Comparison of ENCODE assay signal across 1 cellular context in the genomic region with DNA sequence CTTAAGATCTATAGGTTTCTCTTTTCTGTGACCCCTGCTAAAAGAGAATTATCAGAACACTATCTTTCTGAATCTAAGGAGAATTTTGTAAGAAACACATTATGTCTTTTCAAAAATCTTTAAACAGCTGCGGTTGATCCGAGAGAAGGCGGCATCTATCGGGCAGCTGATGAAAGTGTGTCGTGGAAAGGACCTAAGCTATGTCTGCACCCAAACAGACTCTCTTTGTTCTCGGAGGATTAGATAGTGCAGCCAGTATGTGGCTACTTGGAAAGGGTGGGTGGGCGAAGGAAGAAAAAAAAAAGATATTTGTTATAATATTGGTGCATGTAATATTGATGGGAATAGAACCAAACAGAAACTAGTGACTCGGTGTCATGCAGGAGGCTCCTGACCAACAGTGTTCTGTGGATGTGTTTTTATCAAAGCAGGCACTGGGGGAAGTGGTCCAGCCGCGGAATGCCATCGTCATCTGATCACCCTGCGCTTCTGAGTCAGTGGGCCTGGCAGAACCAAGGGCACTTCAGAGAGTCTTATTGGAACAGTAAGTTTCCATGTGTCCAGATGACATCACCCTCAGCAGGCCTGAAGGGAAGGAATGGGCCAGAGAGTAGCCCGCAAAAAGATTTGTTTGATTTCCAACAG.
TF ChIP-seq lines count a peak whose summit lies in the region.

No MANE protein-coding gene starts in this region.

TF ChIP-seq in SK-N-SH treated with all-trans-retinoic acid at 6 μM for 48 hours, 23 proteins besides CTCF, POLR2A, EP300 and RAD21 (continued from another document):
- TF ChIP-seq, protein P1, sequence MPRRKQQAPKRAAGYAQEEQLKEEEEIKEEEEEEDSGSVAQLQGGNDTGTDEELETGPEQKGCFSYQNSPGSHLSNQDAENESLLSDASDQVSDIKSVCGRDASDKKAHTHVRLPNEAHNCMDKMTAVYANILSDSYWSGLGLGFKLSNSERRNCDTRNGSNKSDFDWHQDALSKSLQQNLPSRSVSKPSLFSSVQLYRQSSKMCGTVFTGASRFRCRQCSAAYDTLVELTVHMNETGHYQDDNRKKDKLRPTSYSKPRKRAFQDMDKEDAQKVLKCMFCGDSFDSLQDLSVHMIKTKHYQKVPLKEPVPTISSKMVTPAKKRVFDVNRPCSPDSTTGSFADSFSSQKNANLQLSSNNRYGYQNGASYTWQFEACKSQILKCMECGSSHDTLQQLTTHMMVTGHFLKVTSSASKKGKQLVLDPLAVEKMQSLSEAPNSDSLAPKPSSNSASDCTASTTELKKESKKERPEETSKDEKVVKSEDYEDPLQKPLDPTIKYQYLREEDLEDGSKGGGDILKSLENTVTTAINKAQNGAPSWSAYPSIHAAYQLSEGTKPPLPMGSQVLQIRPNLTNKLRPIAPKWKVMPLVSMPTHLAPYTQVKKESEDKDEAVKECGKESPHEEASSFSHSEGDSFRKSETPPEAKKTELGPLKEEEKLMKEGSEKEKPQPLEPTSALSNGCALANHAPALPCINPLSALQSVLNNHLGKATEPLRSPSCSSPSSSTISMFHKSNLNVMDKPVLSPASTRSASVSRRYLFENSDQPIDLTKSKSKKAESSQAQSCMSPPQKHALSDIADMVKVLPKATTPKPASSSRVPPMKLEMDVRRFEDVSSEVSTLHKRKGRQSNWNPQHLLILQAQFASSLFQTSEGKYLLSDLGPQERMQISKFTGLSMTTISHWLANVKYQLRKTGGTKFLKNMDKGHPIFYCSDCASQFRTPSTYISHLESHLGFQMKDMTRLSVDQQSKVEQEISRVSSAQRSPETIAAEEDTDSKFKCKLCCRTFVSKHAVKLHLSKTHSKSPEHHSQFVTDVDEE (CRISPR knock-in tag; IDR thresholded peaks at IDR 0.05) = no peak
- no peak for TF ChIP-seq ARNTL (CRISPR knock-in tag; IDR thresholded peaks at IDR 0.05; ENCODE audit: borderline replicate concordance, low read depth)
- no peak for TF ChIP-seq ZC3H10 (CRISPR knock-in tag; IDR thresholded peaks at IDR 0.05)
TF ChIP-seq in SK-N-SH treated with all-trans-retinoic acid at 6 μM for 48 hours: peak in this region for 0.
